17 cellular contexts compared by ENCODE assay signal in the genomic region with DNA sequence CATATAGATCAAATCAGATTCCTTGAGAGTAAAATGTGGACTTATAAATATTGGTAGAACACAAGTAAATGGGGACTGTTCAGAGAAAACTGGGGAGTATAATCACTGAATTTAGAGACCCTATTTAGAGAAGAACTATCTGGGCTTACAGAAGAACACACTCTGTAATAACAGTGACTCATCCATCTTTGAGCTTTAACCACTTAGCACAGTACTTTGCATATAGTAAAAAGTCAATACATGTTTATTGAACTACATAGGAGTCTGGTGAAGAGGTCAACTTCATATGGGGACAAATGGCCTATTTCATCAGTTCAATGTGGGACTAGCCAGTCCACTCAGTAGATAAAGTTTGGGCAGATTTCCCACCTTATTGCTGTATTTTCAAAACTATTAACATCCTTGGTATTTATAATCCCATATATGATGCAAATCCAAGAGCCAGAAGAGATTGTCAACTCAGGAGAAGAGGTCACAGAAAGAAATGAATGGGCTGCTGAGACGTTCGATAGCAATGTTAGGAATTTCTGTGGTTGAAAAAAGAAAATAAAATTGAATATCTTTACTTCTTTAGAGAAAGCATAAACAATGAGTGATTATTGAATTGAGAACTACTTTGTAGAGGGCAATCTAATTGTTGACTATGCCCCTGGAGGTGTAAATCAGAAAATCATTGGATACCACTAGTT.
A peak's percentile ranks its signal among the peaks of the same experiment; 100 is the strongest.
DNase-seq lines count a peak whose midpoint lies in the region; ATAC-seq and TF ChIP-seq lines count a peak whose summit lies in the region.
"Had no signal": no experiment of that assay in that cellular context is flagged by ENCODE, and none has a peak within 500 bp of the region (broad histone marks: within the 10 kb centered on the region; RNA-seq: fewer than 3 reads in every experiment).

No MANE protein-coding gene starts in this region.

- H3K27me3 ChIP-seq in MM.1S (replicated peaks; ENCODE audit: insufficient read depth, low read length) = no peaks in the 10 kb centered on the region
- H3K27me3 ChIP-seq: vagina had no signal

- H3K4me2 ChIP-seq in MM.1S (ENCODE audit: low read depth, low read length) = no peak overlapping the region

- DNase-seq in AG04449 (ENCODE audit: low read depth, low spot score) (peak; percentile 37), HCEC 1CT (peak; percentile 82), astrocyte of the hippocampus (ENCODE audit: low read depth, low spot score) (peak; percentile 79), iris pigment epithelial cell (ENCODE audit: low read depth) (peak; percentile 87), MM.1S (no peak), GM10266 (ENCODE audit: extremely low spot score) (no peak)
- DNase-seq: activated CD4-positive, alpha-beta T cell treated with anti-CD3 and anti-CD28 coated beads for 1 hour; activated T-cell treated with anti-CD3 and anti-CD28 coated beads, Interleukin-2, amount 50 U/mL, for 48 hours; NCI-H2081; stimulated activated CD4-positive, alpha-beta T cell treated with anti-CD3 and anti-CD28 coated beads, Interleukin-4, amount 100 ng/mL, for 1 hour had no signal

- ATAC-seq in GM18867 (IDR thresholded peaks at IDR 0.05; ENCODE audit: unreplicated experiment) (no peak), HG03280 (IDR thresholded peaks at IDR 0.05; ENCODE audit: unreplicated experiment) (no peak)
- ATAC-seq: stimulated activated memory B cell treated with anti-CD40 and anti-IgM and Interleukin-4, amounts not matched to agents 10 μg/mL and 1 μg/mL and 100 μg/mL, for 72 hours had no signal

- no peaks in the 10 kb centered on the region for H3K9me3 ChIP-seq in MM.1S (replicated peaks; ENCODE audit: insufficient read depth, low read length)
- H3K9me3 ChIP-seq: vagina had no signal

- no peaks in the 10 kb centered on the region for H3K79me2 ChIP-seq in MM.1S (ENCODE audit: low read length)

- peaks cover 22% of the 10 kb centered on the region for H3K4me1 ChIP-seq in MM.1S (ENCODE audit: low read length)
- H3K4me1 ChIP-seq: vagina had no signal

- H3K4me3 ChIP-seq in AG04449 (ENCODE audit: low read depth, low read length) (no peak overlapping the region), MM.1S (ENCODE audit: low read length) (no peak overlapping the region)
- H3K4me3 ChIP-seq: SK-N-MC, vagina had no signal

- no peak overlapping the region for H2AFZ ChIP-seq in MM.1S (ENCODE audit: low read length)

- POLR2A ChIA-PET in AG04449 (lab: Yijun Ruan, JAX) = no interaction called here

- no peaks in the 10 kb centered on the region for H3K36me3 ChIP-seq in MM.1S (replicated peaks; ENCODE audit: insufficient read depth, low read length)
- H3K36me3 ChIP-seq: vagina had no signal

- H3F3A ChIP-seq in MM.1S (ENCODE audit: insufficient read depth, low read length) = no peaks in the 10 kb centered on the region

- H4K20me1 ChIP-seq in MM.1S (ENCODE audit: insufficient read depth, low read length) = no peaks in the 10 kb centered on the region

- TF ChIP-seq CTCF in AG04449 (IDR thresholded peaks at IDR 0.05; ENCODE audit: insufficient read depth, low read length, missing control alignments) (no peak), MM.1S (IDR thresholded peaks at IDR 0.05; ENCODE audit: low read length) (no peak), GM10266 (IDR thresholded peaks at IDR 0.05; ENCODE audit: control insufficient read depth, insufficient read depth, low read depth, missing control alignments) (no peak)

- no peak overlapping the region for H3K9ac ChIP-seq in MM.1S (ENCODE audit: low read length)

- H3K9me2 ChIP-seq in MM.1S (replicated peaks; ENCODE audit: insufficient read depth, low read length) = no peaks in the 10 kb centered on the region

- CTCF ChIA-PET in AG04449 (lab: Yijun Ruan, JAX) = interaction anchor here (1.8 to 2.1 kb wide), 2 partner anchors 10 to 82 kb away, joined by 4 to 14 read pairs; no protein-coding TSS in a partner anchor

- H3K27ac ChIP-seq in MM.1S (ENCODE audit: low read length) = no peak overlapping the region
- H3K27ac ChIP-seq: C4-2B, epithelial cell of prostate, SK-N-MC, vagina had no signal

Comparison
In these comparisons a context has a peak if more than half of its experiments do, and no peak if none do; other contexts are left out.
1. DNase-seq: peak in AG04449 (single experiment), HCEC 1CT (single experiment), astrocyte of the hippocampus (single experiment) and iris pigment epithelial cell (single experiment); none in MM.1S (single experiment) and GM10266 (single experiment).